Comparison of ENCODE assay signal across 8 cellular contexts in the genomic region with DNA sequence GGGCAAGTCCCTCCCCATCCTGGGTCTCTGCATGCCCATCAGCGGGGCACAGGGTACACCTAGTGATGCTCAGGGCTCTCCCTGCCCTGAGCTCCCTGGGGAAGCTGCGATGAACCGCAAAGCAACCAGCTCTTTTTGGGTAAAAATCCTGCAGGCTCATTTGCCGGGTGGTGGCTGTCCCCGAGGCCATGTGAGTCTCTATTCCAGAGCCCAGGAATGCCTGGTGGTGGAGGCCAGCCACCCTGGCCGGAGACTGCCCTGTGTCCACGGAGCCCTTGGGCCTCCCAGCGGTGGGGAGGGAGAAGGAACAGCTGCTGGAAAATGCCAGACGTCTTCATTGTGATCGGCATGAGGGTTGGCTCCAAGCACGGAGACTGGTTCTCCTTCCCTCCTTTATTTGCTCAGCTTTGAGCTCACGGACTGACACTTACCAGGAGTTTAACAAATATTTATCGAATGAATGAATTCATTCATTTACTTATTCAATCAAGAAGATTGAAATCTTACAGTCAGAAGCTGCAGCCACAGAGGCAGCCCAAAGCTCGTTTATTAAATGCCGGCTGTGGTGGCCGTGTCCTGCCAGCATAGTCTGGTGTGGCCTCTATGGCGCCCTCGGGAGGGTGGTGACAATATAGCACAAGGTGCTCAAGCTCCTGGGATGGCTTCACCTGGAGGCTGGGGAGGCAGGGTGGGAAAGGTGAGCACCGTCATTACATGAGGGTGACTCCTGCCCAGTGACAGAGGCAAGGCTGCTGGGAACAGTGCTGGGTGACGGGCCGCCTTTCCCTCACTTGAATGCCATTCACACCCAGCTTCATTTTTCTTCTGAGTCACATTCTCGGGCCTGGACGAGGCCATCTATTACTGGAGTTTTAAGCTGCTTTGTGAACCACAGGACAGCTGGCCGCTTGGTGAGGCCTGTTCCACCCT. TPM values are rescaled to one million over a fixed set of nuclear protein-coding genes. Genes with fewer than 3 reads are reported as not detected.
DNase-seq lines count a peak whose midpoint lies in the region; ATAC-seq, FAIRE-seq and TF ChIP-seq lines count a peak whose summit lies in the region.

No MANE protein-coding gene starts in this region.

- H3K36me3 ChIP-seq in parathyroid adenoma (ENCODE audit: control insufficient read depth, insufficient read depth, low read length) = no peaks in the 10 kb centered on the region

- POLR2A ChIA-PET in naive thymus-derived CD8-positive, alpha-beta T cell (lab: Charles Lee) = no interaction called here

- H3K4me1 ChIP-seq in parathyroid adenoma = no peaks in the 10 kb centered on the region

- no peaks in the 10 kb centered on the region for H3K9me3 ChIP-seq in parathyroid adenoma (ENCODE audit: control insufficient read depth, low read length)

- TF ChIP-seq CTCF in parathyroid adenoma (IDR thresholded peaks at IDR 0.05) = peak; percentile 45

- no peaks in the 10 kb centered on the region for H3K36me3 Mint-ChIP-seq in naive thymus-derived CD8-positive, alpha-beta T cell

- peak; percentile 14 for DNase-seq in activated T-cell treated with anti-CD3 and anti-CD28 coated beads for 48 hours (ENCODE audit: low read depth)
- no peak for DNase-seq in activated T-cell treated with anti-CD3 and anti-CD28 coated beads for 4 hours
- DNase-seq in RCC 7860 (ENCODE audit: low spot score) = peak; percentile 29
- DNase-seq in fibroblast of gingiva (ENCODE audit: low read depth) = peak; percentile 62
- DNase-seq in superior temporal gyrus (ENCODE audit: extremely low spot score) = no peak
- no peak for DNase-seq in naive thymus-derived CD8-positive, alpha-beta T cell
- no peak for DNase-seq in effector CD4-positive, alpha-beta T cell

- H3K4me3 ChIP-seq in parathyroid adenoma (ENCODE audit: low read depth, low read length) = no peak overlapping the region

- no peak for ATAC-seq in naive thymus-derived CD8-positive, alpha-beta T cell

- H3K4me3 Mint-ChIP-seq in naive thymus-derived CD8-positive, alpha-beta T cell = no peak overlapping the region

- H3K27me3 Mint-ChIP-seq in naive thymus-derived CD8-positive, alpha-beta T cell = peaks cover 4 to 26% (median 12%) of the 10 kb centered on the region in 5 donors

- H3K27ac ChIP-seq in parathyroid adenoma = no peak overlapping the region

- no peak for FAIRE-seq in RCC 7860 (lab: Jason Lieb, UNC)

- peaks cover 0 to 2% (median 0%) of the 10 kb centered on the region in 9 donors for H3K9me3 Mint-ChIP-seq in naive thymus-derived CD8-positive, alpha-beta T cell

- peak overlapping the region in 2 of 10 donors; percentile 27 to 30 for H3K27ac Mint-ChIP-seq in naive thymus-derived CD8-positive, alpha-beta T cell

- H3K9ac ChIP-seq in parathyroid adenoma = no peak overlapping the region

- H3K79me2 ChIP-seq in parathyroid adenoma = no peaks in the 10 kb centered on the region

- peaks cover 0 to 1% (median 0%) of the 10 kb centered on the region in 4 donors for H3K4me1 Mint-ChIP-seq in naive thymus-derived CD8-positive, alpha-beta T cell

- no peaks in the 10 kb centered on the region for H3K27me3 ChIP-seq in parathyroid adenoma (ENCODE audit: control insufficient read depth, insufficient read depth, low read length)

- peak overlapping the region; percentile 9 for H2AFZ ChIP-seq in parathyroid adenoma

- H3K4me2 ChIP-seq in parathyroid adenoma (ENCODE audit: low read length) = no peak overlapping the region

RNA-seq across cellular contexts. Expression of a gene that starts 31.1 kb away (rescaled TPM):
- not detected for total RNA-seq in naive thymus-derived CD8-positive, alpha-beta T cell
- polyA plus RNA-seq in naive thymus-derived CD8-positive, alpha-beta T cell = under 1 TPM in 2 of 3 donors, not detected in 1; 0.08 to 0.09 TPM

Comparison
In these comparisons a context has a peak if more than half of its experiments do, and no peak if none do; other contexts are left out.
1. DNase-seq: peak in activated T-cell treated with anti-CD3 and anti-CD28 coated beads for 48 hours (single experiment), RCC 7860 (single experiment) and fibroblast of gingiva (single experiment); none in activated T-cell treated with anti-CD3 and anti-CD28 coated beads for 4 hours (single experiment), superior temporal gyrus (single experiment), naive thymus-derived CD8-positive, alpha-beta T cell (0 of 10) and effector CD4-positive, alpha-beta T cell (single experiment).